ENCODE assay signal across 17 cellular contexts in genomic region chr11:110196884-110197420, GRCh38.
DNase-seq lines count a peak whose midpoint lies in the region; ATAC-seq and TF ChIP-seq lines count a peak whose summit lies in the region.
"Had no signal": no experiment of that assay in that cellular context is flagged by ENCODE, and none has a peak within 500 bp of the region (broad histone marks: within the 10 kb centered on the region; RNA-seq: fewer than 3 reads in every experiment).

No MANE protein-coding gene starts in this region.

- H3K9me3 ChIP-seq in skeletal muscle satellite cell (replicated peaks; ENCODE audit: low read length) = no peaks in the 10 kb centered on the region

- POLR2A ChIA-PET in RWPE1 (lab: Yijun Ruan, JAX; ENCODE audit: low non-redundant PET) (no interaction called here), GM10248 (lab: Yijun Ruan, JAX) (no interaction called here)

- CTCF ChIA-PET in RWPE1 (lab: Yijun Ruan, JAX) = interaction anchor here (1.0 kb wide), 1 partner anchor 171 kb away, joined by 3 read pairs; no protein-coding TSS in a partner anchor
- CTCF ChIA-PET in GM10248 (lab: Yijun Ruan, JAX) = interaction anchor here (1.2 to 7.9 kb wide), 4 partner anchors 8 to 234 kb away, joined by 4 to 115 read pairs (median 4); partner anchors contain the start of gene FDX1

- no peak for ATAC-seq in GM18511 (IDR thresholded peaks at IDR 0.05; ENCODE audit: unreplicated experiment)
- ATAC-seq: Right ventricle myocardium inferior had no signal

- H3K4me1 ChIP-seq in skeletal muscle satellite cell (ENCODE audit: control insufficient read depth, insufficient read depth, low read length) = peaks cover 70% of the 10 kb centered on the region

- TF ChIP-seq CTCF in RWPE1 (conservative IDR thresholded peaks at IDR 0.05; ENCODE audit: low read depth) = no peak
- TF ChIP-seq CTCF in GM10248 (IDR thresholded peaks at IDR 0.05; ENCODE audit: control extremely low read depth, extremely low read depth, low read depth, missing control alignments) = no peak

- no peaks in the 10 kb centered on the region for H3K36me3 ChIP-seq in skeletal muscle satellite cell (ENCODE audit: insufficient read depth, low read length)

- peak overlapping the region; percentile 86 for H3K27ac ChIP-seq in RWPE1
- H3K27ac ChIP-seq in epithelial cell of prostate = peak overlapping the region; percentile 88
- H3K27ac ChIP-seq: 22Rv1, C4-2B, GM23248, SK-N-MC had no signal

- no peak overlapping the region for H3K4me3 ChIP-seq in skeletal muscle satellite cell (ENCODE audit: low read length)
- H3K4me3 ChIP-seq: GM23248, SK-N-MC had no signal

- peak overlapping the region; percentile 73 for H3K9ac ChIP-seq in skeletal muscle satellite cell (ENCODE audit: low read depth, low read length)
- H3K9ac ChIP-seq: GM23248 had no signal

- peak; percentile 41 for DNase-seq in NCI-H82 (lab: John Stamatoyannopoulos, UW)
- no peak for DNase-seq in NCI-H82 treated with DMSO at 0.1 percent for 48 hours (lab: John Stamatoyannopoulos, UW; ENCODE audit: unreplicated experiment)
- no peak for DNase-seq in RWPE1 (ENCODE audit: low spot score)
- no peak for DNase-seq in epithelial cell of prostate (ENCODE audit: low read depth, low spot score)
- DNase-seq in GM10248 (ENCODE audit: extremely low spot score) = no peak
- no peak for DNase-seq in NCI-H2196 treated with DMSO at 0.1 percent for 48 hours (lab: John Stamatoyannopoulos, UW; ENCODE audit: unreplicated experiment)
- DNase-seq: DMS53, NCI-H187 treated with DMSO at 0.1 percent for 48 hours, NCI-H446, NCI-H69 had no signal

- no peaks in the 10 kb centered on the region for H3K27me3 ChIP-seq in skeletal muscle satellite cell (ENCODE audit: control insufficient read depth, insufficient read depth, low read length)

- peak overlapping the region; percentile 22 for H3K4me2 ChIP-seq in skeletal muscle satellite cell (ENCODE audit: low read length)
